In genomic region chr15:71294636-71295241, GRCh38 we compare ENCODE assay signal across 1 cellular context.
TF ChIP-seq lines count a peak whose summit lies in the region.

No MANE protein-coding gene starts in this region.

TF ChIP-seq in HEK293, 187 proteins besides CTCF, POLR2A, EP300 and RAD21 (continued from another document):
- TF ChIP-seq ZNF580 (tag by site-specific recombination; IDR thresholded peaks at IDR 0.05): 0 out of 2 replicates have a peak, but pooled peaks have one; percentile 62
- TF ChIP-seq ZNF223 (tag by site-specific recombination; IDR thresholded peaks at IDR 0.05): no peak
- TF ChIP-seq ZNF837 (tag by site-specific recombination; IDR thresholded peaks at IDR 0.05): no peak
